Comparison of ENCODE assay signal across 8 cellular contexts in the genomic region with DNA sequence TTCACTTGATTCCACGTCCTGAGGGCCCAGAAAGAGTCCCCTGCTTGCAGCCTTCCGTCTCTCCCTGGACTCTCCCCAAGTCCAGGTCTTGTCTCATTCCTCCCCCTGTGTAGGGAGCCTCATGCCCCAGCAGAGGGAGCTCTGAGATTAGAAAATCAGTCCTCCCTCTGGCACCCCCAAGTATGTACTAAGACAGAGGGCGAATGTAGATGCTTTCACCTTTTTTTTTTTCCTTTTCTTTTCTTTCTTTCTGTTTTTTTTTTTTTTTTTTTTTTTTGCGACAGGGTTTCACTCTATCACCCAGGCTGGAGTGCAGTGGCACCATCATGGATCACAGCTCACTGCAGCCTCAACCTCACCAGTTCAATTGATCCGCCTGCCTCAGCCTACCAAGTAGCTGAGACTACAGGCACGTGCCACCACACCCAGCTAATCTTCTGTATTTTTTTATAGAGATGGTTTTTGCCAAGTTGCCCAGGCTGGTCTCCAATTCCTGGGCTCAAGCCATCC. TPM values are rescaled to one million over a fixed set of nuclear protein-coding genes. Genes with fewer than 3 reads are reported as not detected.
A peak's percentile ranks its signal among the peaks of the same experiment; 100 is the strongest.
DNase-seq lines count a peak whose midpoint lies in the region; ATAC-seq and TF ChIP-seq lines count a peak whose summit lies in the region.

No MANE protein-coding gene starts in this region.

- H3K4me3 Mint-ChIP-seq in CD4-positive, alpha-beta T cell: peak overlapping the region; percentile 9
- peak overlapping the region; percentile 62 for H3K4me3 Mint-ChIP-seq in neural progenitor cell

- peak; percentile 55 to 71 (median 66) for DNase-seq in CD4-positive, alpha-beta T cell
- DNase-seq in HuH-7 (ENCODE audit: low spot score) (peak; percentile 81), OCI-M1 (lab: John Stamatoyannopoulos, UW) (peak; percentile 90), activated T-cell treated with anti-CD3 and anti-CD28 coated beads for 48 hours (ENCODE audit: low read depth) (peak; percentile 58), fibroblast of gingiva (ENCODE audit: low read depth) (peak; percentile 83), neural progenitor cell (ENCODE audit: low spot score) (peak; percentile 89), transverse colon (peak; percentile 88)

- no peaks in the 10 kb centered on the region for H3K9me3 Mint-ChIP-seq in CD4-positive, alpha-beta T cell
- no peaks in the 10 kb centered on the region for H3K9me3 Mint-ChIP-seq in neural progenitor cell

- H3K36me3 ChIP-seq in neural progenitor cell (no peaks in the 10 kb centered on the region), transverse colon (peaks cover 0 to 8% (median 3%) of the 10 kb centered on the region in 4 donors)

- H3K27me3 Mint-ChIP-seq in CD4-positive, alpha-beta T cell: peaks cover 5% of the 10 kb centered on the region
- H3K27me3 Mint-ChIP-seq in neural progenitor cell (ENCODE audit: insufficient read depth, low read depth): peaks cover 25% of the 10 kb centered on the region

- in situ Hi-C loops in transverse colon (cut with MboI; ENCODE audit: low pct_ligation_motif_present in 1 of 4, low pct_unique_long_range_greater_than_20kb in 1 of 4, low sequenced_read_pairs in 3 of 4): no loop called here

- peaks cover 8% of the 10 kb centered on the region for H4K20me1 ChIP-seq in neural progenitor cell (ENCODE audit: low read depth)

- H3K79me2 ChIP-seq in neural progenitor cell (ENCODE audit: low read depth): no peaks in the 10 kb centered on the region

- no peaks in the 10 kb centered on the region for H3K27me3 ChIP-seq in CD4-positive, alpha-beta T cell (ENCODE audit: control insufficient read depth, insufficient read depth, low read length)
- peaks cover 84% of the 10 kb centered on the region for H3K27me3 ChIP-seq in neural progenitor cell
- no peaks in the 10 kb centered on the region for H3K27me3 ChIP-seq in transverse colon

- TF ChIP-seq CTCF in CD4-positive, alpha-beta T cell (IDR thresholded peaks at IDR 0.05): peak; percentile 89
- TF ChIP-seq CTCF in neural progenitor cell (IDR thresholded peaks at IDR 0.05) (peak; percentile 86), transverse colon (IDR thresholded peaks at IDR 0.05) (peak; percentile 81 to 94 (median 85))

- H3K4me3 ChIP-seq in neural progenitor cell (no peak overlapping the region), transverse colon (no peak overlapping the region)

- TF ChIP-seq POLR2A in transverse colon (IDR thresholded peaks at IDR 0.05): no peak

- H3K9ac ChIP-seq in neural progenitor cell: no peak overlapping the region

- H3K9me3 ChIP-seq in CD4-positive, alpha-beta T cell (ENCODE audit: control insufficient read depth, low read length): no peaks in the 10 kb centered on the region
- no peaks in the 10 kb centered on the region for H3K9me3 ChIP-seq in neural progenitor cell (ENCODE audit: low read depth)
- no peaks in the 10 kb centered on the region for H3K9me3 ChIP-seq in transverse colon

- peaks cover 34% of the 10 kb centered on the region for H3F3A ChIP-seq in neural progenitor cell (ENCODE audit: low read depth)

- H3K4me2 ChIP-seq in neural progenitor cell: no peak overlapping the region

- H3K27ac ChIP-seq in CD4-positive, alpha-beta T cell (ENCODE audit: low read depth, low read length): no peak overlapping the region
- H3K27ac ChIP-seq in neural progenitor cell: no peak overlapping the region
- H3K27ac ChIP-seq in transverse colon: peak overlapping the region in 3 of 4 donors; percentile 93 to 97 (median 95)

- ATAC-seq in CD4-positive, alpha-beta T cell (ENCODE audit: poor library complexity): peak; percentile 90
- ATAC-seq in GM19328 (IDR thresholded peaks at IDR 0.05; ENCODE audit: unreplicated experiment): peak; percentile 56

- POLR2A ChIA-PET in CD4-positive, alpha-beta T cell (lab: Charles Lee): interaction anchor here (1.3 to 4.9 kb wide), 3 partner anchors 9 to 25 kb away, joined by 4 to 48 read pairs (median 24); a partner anchor contains a TSS

- TF ChIP-seq EP300 in transverse colon (IDR thresholded peaks at IDR 0.05; ENCODE audit: low read depth): no peak

- CTCF ChIA-PET in CD4-positive, alpha-beta T cell (lab: Charles Lee): interaction anchor here (0.7 to 3.7 kb wide), 15 partner anchors 9 to 754 kb away, joined by 3 to 36 read pairs (median 6); a partner anchor contains a TSS

- peaks cover 26% of the 10 kb centered on the region for H3K4me1 Mint-ChIP-seq in CD4-positive, alpha-beta T cell (ENCODE audit: low read depth)
- peaks cover 44% of the 10 kb centered on the region for H3K4me1 Mint-ChIP-seq in neural progenitor cell

- H3K27ac Mint-ChIP-seq in CD4-positive, alpha-beta T cell: no peak overlapping the region
- H3K27ac Mint-ChIP-seq in neural progenitor cell: peak overlapping the region; percentile 65

- H3K36me3 Mint-ChIP-seq in CD4-positive, alpha-beta T cell (ENCODE audit: low read depth): peaks cover 37% of the 10 kb centered on the region
- H3K36me3 Mint-ChIP-seq in neural progenitor cell: no peaks in the 10 kb centered on the region

- intact Hi-C loops in CD4-positive, alpha-beta T cell (cut with DNase I, micrococcal nuclease): loop anchor here (1.0 to 10.0 kb wide), 4 partner anchors 27 to 1703 kb away; a partner anchor contains a TSS
- intact Hi-C loops in transverse colon (cut with DNase I; ENCODE audit: low total_unique reads): no loop called here

- H3K4me1 ChIP-seq in neural progenitor cell: peaks cover 8% of the 10 kb centered on the region
- peaks cover 6 to 25% (median 17%) of the 10 kb centered on the region in 4 donors for H3K4me1 ChIP-seq in transverse colon

- WGBS in transverse colon (ENCODE audit: low coverage in 1 of 2), 2 donors: 0 to 17% methylated on average over 2 to 6 of the region's 6 CpGs

- H2AFZ ChIP-seq in neural progenitor cell (replicated peaks): no peak overlapping the region

RNA-seq across cellular contexts. Expression of a gene that starts 10.3 kb away (rescaled TPM):
- total RNA-seq in CD4-positive, alpha-beta T cell: 10 to 100 TPM; 43.2 to 48.3 TPM
- total RNA-seq in neural progenitor cell (ENCODE audit: low replicate concordance) (0.09 TPM in 1 of 2 replicates, not detected in the other), transverse colon (100 to 1,000 TPM in 1 of 4 donors, 10 to 100 TPM in 3; 47.8 to 442 (median 53.1) TPM)

RNA-seq across cellular contexts. Expression of a gene that starts 10.4 kb away (rescaled TPM):
- 1 to 10 TPM; 1.7 to 3.1 TPM for total RNA-seq in CD4-positive, alpha-beta T cell
- 0.25 TPM in 1 of 2 replicates, not detected in the other for total RNA-seq in neural progenitor cell (ENCODE audit: low replicate concordance)
- 1 to 10 TPM in 1 of 4 donors, under 1 TPM in 2, not detected in 1; 0.27 to 2.0 (median 0.64) TPM for total RNA-seq in transverse colon

RNA-seq across cellular contexts. Expression of a gene that starts 20.5 kb away (rescaled TPM):
- total RNA-seq in CD4-positive, alpha-beta T cell: not detected
- 0.77 and 1.8 TPM in 2 replicates for total RNA-seq in neural progenitor cell (ENCODE audit: low replicate concordance)
- total RNA-seq in transverse colon: 10 to 100 TPM in 2 of 4 donors, 1 to 10 TPM in 2; 3.8 to 18.8 (median 10.0) TPM

RNA-seq across cellular contexts. Expression of a gene that starts 41.7 kb away (rescaled TPM):
- total RNA-seq in CD4-positive, alpha-beta T cell: 1 to 10 TPM; 9.0 to 9.6 TPM
- total RNA-seq in neural progenitor cell (ENCODE audit: low replicate concordance): 34.7 and 111 TPM in 2 replicates
- 10 to 100 TPM; 41.8 to 86.8 (median 56.6) TPM for total RNA-seq in transverse colon

RNA-seq across cellular contexts. Expression of a gene that starts 54.0 kb away (rescaled TPM):
- 1 to 10 TPM; 2.7 to 2.8 TPM for total RNA-seq in CD4-positive, alpha-beta T cell
- 6.4 and 7.1 TPM in 2 replicates for total RNA-seq in neural progenitor cell (ENCODE audit: low replicate concordance)
- total RNA-seq in transverse colon: 10 to 100 TPM in 1 of 4 donors, 1 to 10 TPM in 3; 1.1 to 12.7 (median 3.3) TPM

Comparison
In these comparisons a context has a peak if more than half of its experiments do, and no peak if none do; other contexts are left out.
1. H3K27ac ChIP-seq: peak in transverse colon (3 of 4); none in CD4-positive, alpha-beta T cell (single experiment) and neural progenitor cell (single experiment).
2. RNA of a gene that starts 10.3 kb away (total RNA-seq): 47.8 to 442 TPM in transverse colon and 43.2 to 48.3 TPM in CD4-positive, alpha-beta T cell; 0.09 TPM in neural progenitor cell; every median in the first group is over 10 times any median in the second.
3. Peak in every context shown above with its lines, with median percentiles within 50 percentile points of each other: DNase-seq and CTCF ChIP-seq.